In the genomic region with DNA sequence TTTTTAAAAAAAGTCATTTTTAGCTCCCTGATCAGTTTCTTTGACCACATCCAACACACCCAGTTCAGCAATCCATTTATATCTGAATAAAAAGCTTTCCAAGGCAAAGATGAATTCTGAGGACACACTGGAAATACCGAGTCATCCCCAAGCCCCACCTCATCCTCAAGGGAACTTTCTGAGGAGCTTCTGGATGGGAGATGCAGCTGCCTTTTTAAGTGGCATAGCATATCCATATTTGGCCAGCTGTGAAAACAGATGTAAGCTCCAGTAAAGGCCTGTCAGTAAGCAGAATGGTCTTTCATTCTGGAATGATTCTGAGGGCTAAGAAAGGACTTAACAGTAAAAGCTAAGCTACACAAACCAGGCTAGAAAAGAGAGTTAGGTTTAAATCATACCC, we compare ENCODE assay signal across 19 cellular contexts. TPM values are rescaled to one million over a fixed set of nuclear protein-coding genes. Genes with fewer than 3 reads are reported as not detected.
A peak's percentile ranks its signal among the peaks of the same experiment; 100 is the strongest.
DNase-seq lines count a peak whose midpoint lies in the region; ATAC-seq, FAIRE-seq and TF ChIP-seq lines count a peak whose summit lies in the region.
"Had no signal": no experiment of that assay in that cellular context is flagged by ENCODE, and none has a peak within 500 bp of the region (broad histone marks: within the 10 kb centered on the region; RNA-seq: fewer than 3 reads in every experiment).

No MANE protein-coding gene starts in this region.

- POLR2A ChIA-PET in Panc1 (lab: Charles Lee), result no interaction called here

- H3K79me2 ChIP-seq in fibroblast of lung (ENCODE audit: control insufficient read depth, insufficient read depth, low read length) (no peaks in the 10 kb centered on the region), osteoblast (ENCODE audit: insufficient read depth, low read length) (peaks cover 71% of the 10 kb centered on the region)

- H4K20me1 ChIP-seq in fibroblast of lung (ENCODE audit: control insufficient read depth, extremely low read depth, insufficient read depth, low read length) (no peaks in the 10 kb centered on the region), osteoblast (ENCODE audit: insufficient read depth, low read length) (peaks cover 19% of the 10 kb centered on the region)

- H3K36me3 ChIP-seq in Panc1 (ENCODE audit: control insufficient read depth, insufficient read depth, low read length) (no peaks in the 10 kb centered on the region), fibroblast of lung (ENCODE audit: control insufficient read depth, insufficient read depth, low read length) (no peaks in the 10 kb centered on the region), skeletal muscle satellite cell (ENCODE audit: insufficient read depth, low read length) (peaks cover 7% of the 10 kb centered on the region), H7 (replicated peaks; ENCODE audit: control insufficient read depth, insufficient read depth, low read length) (no peaks in the 10 kb centered on the region), osteoblast (ENCODE audit: insufficient read depth, low read length) (peaks cover 11% of the 10 kb centered on the region)

- no peak for ATAC-seq in Panc1
- ATAC-seq: activated T-helper 17 cell treated with anti-CD3 and anti-CD28 coated beads, Interleukin-2, amount 50 U/mL, for 72 hours; K562 had no signal

- CTCF ChIA-PET in Panc1 (lab: Charles Lee), result no interaction called here

- no peak overlapping the region for H2AFZ ChIP-seq in fibroblast of lung (ENCODE audit: low read length)
- no peak overlapping the region for H2AFZ ChIP-seq in osteoblast (ENCODE audit: low read length)

- TF ChIP-seq CTCF in Panc1 (IDR thresholded peaks at IDR 0.05) (no peak), fibroblast of lung (conservative IDR thresholded peaks at IDR 0.05 in 1 of 2, IDR thresholded peaks at IDR 0.05 in 1 of 2; ENCODE audit: low read depth in 1 of 2, low read length in 2 of 2) (no peak), osteoblast (IDR thresholded peaks at IDR 0.05; ENCODE audit: extremely low read depth, low read depth, low read length) (no peak)

- BruUV-seq in Panc1 (replicated peaks; lab: Mats Ljungman, UMichigan), result TSS peak; percentile 81

- no peak for FAIRE-seq in GM12892 (lab: Jason Lieb, UNC)
- FAIRE-seq: bronchial epithelial cell, K562 had no signal

- in situ Hi-C loops in Panc1 (cut with HindIII; ENCODE audit: low pct_unique_long_range_greater_than_20kb, low sequenced_read_pairs), result no loop called here

- intact Hi-C loops in Panc1 (cut with micrococcal nuclease; ENCODE audit: unreplicated experiment), result no loop called here

- H3K9ac ChIP-seq in fibroblast of lung (ENCODE audit: insufficient read depth, low read length) (no peak overlapping the region), skeletal muscle satellite cell (ENCODE audit: low read depth, low read length) (peak overlapping the region; percentile 6)

- H3K4me2 ChIP-seq in fibroblast of lung (ENCODE audit: extremely low read depth, insufficient read depth, low read length) (no peak overlapping the region), skeletal muscle satellite cell (ENCODE audit: low read length) (peak overlapping the region; percentile 11), osteoblast (ENCODE audit: insufficient read depth, low read length) (no peak overlapping the region)

- H3K9me3 ChIP-seq in Panc1 (ENCODE audit: control insufficient read depth, insufficient read depth, low read depth, low read length) (no peaks in the 10 kb centered on the region), fibroblast of lung (ENCODE audit: control insufficient read depth, insufficient read depth, low read depth, low read length) (no peaks in the 10 kb centered on the region), skeletal muscle satellite cell (replicated peaks; ENCODE audit: low read length) (no peaks in the 10 kb centered on the region), osteoblast (ENCODE audit: low read depth, low read length) (no peaks in the 10 kb centered on the region)

- H3K4me3 ChIP-seq in Panc1 (ENCODE audit: low read depth in 2 of 2, low read length in 2 of 2) (no peak overlapping the region), fibroblast of lung (replicated peaks in 1 of 4; ENCODE audit: control extremely low read depth in 1 of 4, insufficient read depth in 1 of 4, low read depth in 3 of 4, low read length in 4 of 4) (no peak overlapping the region), skeletal muscle satellite cell (ENCODE audit: low read length) (no peak overlapping the region), H7 (ENCODE audit: insufficient read depth, low read depth, low read length) (no peak overlapping the region), osteoblast (ENCODE audit: insufficient read depth, low read length) (no peak overlapping the region)
- H3K4me3 ChIP-seq: K562 had no signal

- peak; percentile 33 for DNase-seq in AG20443 (ENCODE audit: low spot score)
- DNase-seq in Panc1 (ENCODE audit: low read depth, low spot score), result no peak
- peak; percentile 75 to 81 for DNase-seq in fibroblast of lung (ENCODE audit: low read depth in 2 of 2)
- DNase-seq in GM12892 (ENCODE audit: insufficient read length), result no peak
- no peak for DNase-seq in RKO (ENCODE audit: low spot score)
- DNase-seq in H7, result no peak
- no peak for DNase-seq in osteoblast (ENCODE audit: insufficient read length, low spot score, missing footprints)
- DNase-seq: activated CD4-positive, alpha-beta T cell treated with anti-CD3 and anti-CD28 coated beads, Interleukin-2, amount 50 U/mL, for 4 hours; CD4-positive, CD25-positive, alpha-beta regulatory T cell; GF-D8; NCI-H1436 treated with DMSO at 0.1 percent for 48 hours; NCI-H524 treated with DMSO at 0.1 percent for 48 hours; posterior cingulate gyrus; stimulated activated CD4-positive, alpha-beta T cell treated with anti-CD3 and anti-CD28 coated beads, Interleukin-2, amount 100 ng/mL, for 24 hours; T-helper 9 cell had no signal

- H3K27ac ChIP-seq in Panc1 (ENCODE audit: low read length), result no peak overlapping the region
- H3K27ac ChIP-seq in fibroblast of lung (ENCODE audit: insufficient read depth, low read length), result no peak overlapping the region
- H3K27ac ChIP-seq in osteoblast (ENCODE audit: low read depth, low read length), result no peak overlapping the region

- H3K27me3 ChIP-seq in Panc1 (ENCODE audit: control insufficient read depth, insufficient read depth, low read length) (no peaks in the 10 kb centered on the region), fibroblast of lung (ENCODE audit: control insufficient read depth, insufficient read depth, low read length) (no peaks in the 10 kb centered on the region), skeletal muscle satellite cell (ENCODE audit: control insufficient read depth, insufficient read depth, low read length) (no peaks in the 10 kb centered on the region), H7 (ENCODE audit: control insufficient read depth, insufficient read depth, low read length) (no peaks in the 10 kb centered on the region), osteoblast (ENCODE audit: insufficient read depth, low read length) (no peaks in the 10 kb centered on the region)

- no peaks in the 10 kb centered on the region for H3K4me1 ChIP-seq in Panc1 (ENCODE audit: control insufficient read depth, insufficient read depth, low read length)
- no peaks in the 10 kb centered on the region for H3K4me1 ChIP-seq in fibroblast of lung (ENCODE audit: control insufficient read depth, extremely low read depth, insufficient read depth, low read length)
- peaks cover 7% of the 10 kb centered on the region for H3K4me1 ChIP-seq in skeletal muscle satellite cell (ENCODE audit: control insufficient read depth, insufficient read depth, low read length)
- peaks cover 5% of the 10 kb centered on the region for H3K4me1 ChIP-seq in osteoblast (ENCODE audit: insufficient read depth, low read length)

- no peak for TF ChIP-seq POLR2A in GM12892 (IDR thresholded peaks at IDR 0.05; ENCODE audit: low read depth, low read length)

RNA-seq across cellular contexts. Expression of a gene that starts 18.4 kb away (rescaled TPM):
- total RNA-seq in Panc1 (2021; ENCODE audit: unreplicated experiment) (19.8 TPM), fibroblast of lung (14.4 and 22.1 TPM in 2 replicates), osteoblast (30.8 and 38.0 TPM in 2 replicates)
- 17.4 TPM for polyA plus RNA-seq in Panc1 (2012; ENCODE audit: insufficient read length)
- polyA plus RNA-seq in fibroblast of lung, result 14.9 and 18.8 TPM in 2 replicates
- polyA plus RNA-seq in fibroblast of lung (2012), result 16.5 and 18.2 TPM in 2 replicates
- polyA minus RNA-seq in fibroblast of lung (ENCODE audit: low replicate concordance), result 77.6 and 81.5 TPM in 2 replicates
- 9.6 and 12.2 TPM in 2 replicates for total RNA-seq in skeletal muscle satellite cell (2012; rRNA removed)
- polyA plus RNA-seq in GM12892 (2012; ENCODE audit: missing spikeins), result 6.5 TPM
- 6.4 and 7.5 TPM in 2 replicates for total RNA-seq in H7 (2014; rRNA removed; shearing (Covaris generic))

RNA-seq across cellular contexts. Expression of a gene that starts 49.8 kb away (rescaled TPM):
- total RNA-seq in Panc1 (2021; ENCODE audit: unreplicated experiment) (59.7 TPM), fibroblast of lung (22.3 and 25.4 TPM in 2 replicates), osteoblast (32.9 and 33.6 TPM in 2 replicates)
- polyA plus RNA-seq in Panc1 (2012; ENCODE audit: insufficient read length), result 25.0 TPM
- polyA plus RNA-seq in fibroblast of lung, result 38.0 and 42.5 TPM in 2 replicates
- 58.4 and 59.5 TPM in 2 replicates for polyA plus RNA-seq in fibroblast of lung (2012)
- 20.8 and 42.8 TPM in 2 replicates for polyA minus RNA-seq in fibroblast of lung (ENCODE audit: low replicate concordance)
- 28.9 and 33.0 TPM in 2 replicates for total RNA-seq in skeletal muscle satellite cell (2012; rRNA removed)
- 71.1 TPM for polyA plus RNA-seq in GM12892 (2012; ENCODE audit: missing spikeins)
- 37.8 and 75.7 TPM in 2 replicates for total RNA-seq in H7 (2014; rRNA removed; shearing (Covaris generic))

Comparison
In these comparisons a context has a peak if more than half of its experiments do, and no peak if none do; other contexts are left out.
1. DNase-seq: peak in AG20443 (single experiment) and fibroblast of lung (2 of 2); none in Panc1 (single experiment), GM12892 (single experiment), RKO (single experiment), H7 (single experiment) and osteoblast (single experiment).